8 cellular contexts compared by ENCODE assay signal in the genomic region with DNA sequence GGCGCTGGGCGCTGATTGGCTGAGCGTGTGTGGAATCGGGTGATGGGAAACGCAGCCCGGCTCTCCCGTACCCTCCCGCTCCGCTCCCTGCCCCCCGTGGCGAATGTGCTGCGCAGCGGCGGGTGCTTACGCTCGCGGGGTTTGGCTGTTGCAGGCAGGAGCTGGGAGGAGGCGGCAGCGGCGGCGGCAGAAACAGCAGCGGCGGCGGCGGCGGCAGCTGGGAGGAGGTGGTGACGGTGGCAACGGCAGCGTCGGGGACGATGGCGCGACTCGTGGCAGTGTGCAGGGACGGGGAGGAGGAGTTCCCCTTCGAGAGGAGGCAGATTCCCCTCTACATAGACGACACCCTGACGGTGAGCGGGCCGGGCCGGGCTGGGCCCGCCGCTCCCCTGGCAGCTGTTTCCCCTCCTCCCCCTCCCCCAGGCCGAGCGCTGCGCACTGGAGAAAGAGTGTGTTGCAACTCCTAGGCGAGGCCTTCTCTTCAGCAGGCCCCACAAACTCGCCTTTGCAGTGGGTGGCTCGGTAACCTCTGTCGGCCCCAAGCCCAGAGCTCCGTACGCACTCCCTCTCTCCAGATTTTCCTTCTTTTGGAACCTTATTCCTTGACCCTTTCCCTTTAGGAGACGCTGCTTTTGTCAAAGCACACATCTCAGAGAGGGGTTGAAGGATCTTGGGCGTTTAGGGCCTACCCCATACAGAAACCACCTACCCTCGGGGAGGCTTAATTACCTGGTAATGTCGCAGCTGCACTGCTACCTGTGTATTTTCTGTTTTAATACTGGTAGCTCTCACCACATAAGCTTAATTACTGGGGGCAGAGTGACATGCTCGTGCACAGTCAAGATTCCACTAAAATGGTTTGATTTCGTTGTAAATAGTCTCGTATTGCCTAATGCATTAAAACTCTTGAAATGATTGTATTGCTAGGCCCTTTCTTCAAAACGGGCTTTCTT. TPM values are rescaled to one million over a fixed set of nuclear protein-coding genes. Genes with fewer than 3 reads are reported as not detected.
DNase-seq lines count a peak whose midpoint lies in the region; ATAC-seq and TF ChIP-seq lines count a peak whose summit lies in the region.

No MANE protein-coding gene starts in this region.

- POLR2A ChIA-PET in activated CD4-positive, alpha-beta memory T cell treated with anti-CD3 and anti-CD28 coated beads, Interleukin-2, amount 10 ng/mL, durations not matched to agents 7 days and 5 days (lab: Charles Lee) = interaction anchor here (0.6 to 5.6 kb wide), 26 partner anchors 10 to 1172 kb away, joined by 3 to 160 read pairs (median 5); a partner anchor contains a TSS

- peak in 31 of 56 donors; percentile 10 to 51 (median 27) for TF ChIP-seq CTCF in dorsolateral prefrontal cortex (IDR thresholded peaks at IDR 0.05 in 54 of 56, conservative IDR thresholded peaks at IDR 0.05 in 2 of 56; ENCODE audit: low read depth in 1 of 56, partially characterized antibody in 56 of 56)
- TF ChIP-seq CTCF in lower lobe of right lung (IDR thresholded peaks at IDR 0.05) = no peak

- no peaks in the 10 kb centered on the region for H3K27me3 ChIP-seq in dorsolateral prefrontal cortex
- H3K27me3 ChIP-seq in lower lobe of right lung (ENCODE audit: low read depth) = no peaks in the 10 kb centered on the region

- H3K4me1 Mint-ChIP-seq in activated CD4-positive, alpha-beta memory T cell treated with anti-CD3 and anti-CD28 coated beads, Interleukin-2, amount 10 ng/mL, durations not matched to agents 7 days and 5 days = peaks cover 51% of the 10 kb centered on the region

- no peaks in the 10 kb centered on the region for H3K9me3 Mint-ChIP-seq in activated CD4-positive, alpha-beta memory T cell treated with anti-CD3 and anti-CD28 coated beads, Interleukin-2, amount 10 ng/mL, durations not matched to agents 7 days and 5 days

- H3K4me3 ChIP-seq in dorsolateral prefrontal cortex (peak overlapping the region; percentile 68 to 99 (median 94)), lower lobe of right lung (peak overlapping the region; percentile 91)

- H3K27ac Mint-ChIP-seq in activated CD4-positive, alpha-beta memory T cell treated with anti-CD3 and anti-CD28 coated beads, Interleukin-2, amount 10 ng/mL, durations not matched to agents 7 days and 5 days = peak overlapping the region; percentile 96

- peak; percentile 97 for DNase-seq in CD1c-positive myeloid dendritic cell (ENCODE audit: extremely low spot score)
- peak; percentile 89 for DNase-seq in NCI-H748 treated with DMSO at 0.1 percent for 48 hours (lab: John Stamatoyannopoulos, UW)
- peak; percentile 97 for DNase-seq in activated CD4-positive, alpha-beta memory T cell treated with anti-CD3 and anti-CD28 coated beads, Interleukin-2, amount 10 ng/mL, durations not matched to agents 7 days and 5 days
- peak; percentile 92 to 98 (median 96) for DNase-seq in dorsolateral prefrontal cortex
- DNase-seq in lower lobe of right lung = peak; percentile 97
- peak; percentile 95 for DNase-seq in stimulated activated CD4-positive, alpha-beta T cell treated with anti-CD3 and anti-CD28 coated beads, Interleukin-4, amount 100 ng/mL, for 48 hours (ENCODE audit: low read depth in 2 of 2)

- H3K36me3 ChIP-seq in lower lobe of right lung = no peaks in the 10 kb centered on the region

- H3K27ac ChIP-seq in dorsolateral prefrontal cortex (peak overlapping the region; percentile 70 to 100 (median 99)), lower lobe of right lung (peak overlapping the region; percentile 99)

- H3K4me3 Mint-ChIP-seq in activated CD4-positive, alpha-beta memory T cell treated with anti-CD3 and anti-CD28 coated beads, Interleukin-2, amount 10 ng/mL, durations not matched to agents 7 days and 5 days = peak overlapping the region; percentile 96

- ATAC-seq in GM19397 (IDR thresholded peaks at IDR 0.05; ENCODE audit: unreplicated experiment) (peak; percentile 61), HG03558 (IDR thresholded peaks at IDR 0.05; ENCODE audit: extremely low read depth, unreplicated experiment) (peak; percentile 25), lower lobe of right lung (peak; percentile 94 to 96)

- CTCF ChIA-PET in activated CD4-positive, alpha-beta memory T cell treated with anti-CD3 and anti-CD28 coated beads, Interleukin-2, amount 10 ng/mL, durations not matched to agents 7 days and 5 days (lab: Charles Lee) = interaction anchor here (1.4 to 2.2 kb wide), 4 partner anchors 11 to 58 kb away, joined by 5 to 20 read pairs (median 8); a partner anchor contains a TSS

- peaks cover 59% of the 10 kb centered on the region for H3K4me1 ChIP-seq in lower lobe of right lung

- H3K27me3 Mint-ChIP-seq in activated CD4-positive, alpha-beta memory T cell treated with anti-CD3 and anti-CD28 coated beads, Interleukin-2, amount 10 ng/mL, durations not matched to agents 7 days and 5 days = no peaks in the 10 kb centered on the region

- intact Hi-C loops in dorsolateral prefrontal cortex (cut with DNase I) (loop anchor here (2.0 to 10.0 kb wide), 4 partner anchors 47 to 61 kb away; a partner anchor contains a TSS), lower lobe of right lung (cut with DNase I) (no loop called here)

- H3K9me3 ChIP-seq in lower lobe of right lung = no peaks in the 10 kb centered on the region

- H3K36me3 Mint-ChIP-seq in activated CD4-positive, alpha-beta memory T cell treated with anti-CD3 and anti-CD28 coated beads, Interleukin-2, amount 10 ng/mL, durations not matched to agents 7 days and 5 days (ENCODE audit: low read depth) = peaks cover 43% of the 10 kb centered on the region

RNA-seq across cellular contexts. Expression of a gene that starts 1.0 kb away (rescaled TPM):
- 100 to 1,000 TPM in 1 of 2 experiments, 10 to 100 TPM in 1; 94.0 to 106 TPM for total RNA-seq in activated CD4-positive, alpha-beta memory T cell treated with anti-CD3 and anti-CD28 coated beads, Interleukin-2, amount 10 ng/mL, durations not matched to agents 7 days and 5 days
- total RNA-seq in dorsolateral prefrontal cortex = 100 to 1,000 TPM in 9 of 120 experiments, 10 to 100 TPM in 111; 67.4 to 110 (median 88.0) TPM
- total RNA-seq in lower lobe of right lung = 74.8 TPM

RNA-seq across cellular contexts. Expression of a gene that starts 11.0 kb away (rescaled TPM):
- total RNA-seq in activated CD4-positive, alpha-beta memory T cell treated with anti-CD3 and anti-CD28 coated beads, Interleukin-2, amount 10 ng/mL, durations not matched to agents 7 days and 5 days = 1 to 10 TPM; 6.4 to 6.9 TPM
- total RNA-seq in dorsolateral prefrontal cortex = 1 to 10 TPM; 1.5 to 8.5 (median 4.2) TPM
- 6.4 TPM for total RNA-seq in lower lobe of right lung

RNA-seq across cellular contexts. Expression of a gene that starts 11.1 kb away (rescaled TPM):
- 10 to 100 TPM; 87.2 to 92.2 TPM for total RNA-seq in activated CD4-positive, alpha-beta memory T cell treated with anti-CD3 and anti-CD28 coated beads, Interleukin-2, amount 10 ng/mL, durations not matched to agents 7 days and 5 days
- 10 to 100 TPM; 24.1 to 75.5 (median 48.2) TPM for total RNA-seq in dorsolateral prefrontal cortex
- 38.9 TPM for total RNA-seq in lower lobe of right lung

RNA-seq across cellular contexts. Expression of a gene that starts 45.9 kb away (rescaled TPM):
- total RNA-seq in activated CD4-positive, alpha-beta memory T cell treated with anti-CD3 and anti-CD28 coated beads, Interleukin-2, amount 10 ng/mL, durations not matched to agents 7 days and 5 days = 1 to 10 TPM; 3.7 to 3.8 TPM
- total RNA-seq in dorsolateral prefrontal cortex (10 to 100 TPM; 12.5 to 49.2 (median 28.7) TPM), lower lobe of right lung (5.9 TPM)

RNA-seq across cellular contexts. Expression of a gene that starts 55.6 kb away (rescaled TPM):
- 1 to 10 TPM; 7.3 to 8.4 TPM for total RNA-seq in activated CD4-positive, alpha-beta memory T cell treated with anti-CD3 and anti-CD28 coated beads, Interleukin-2, amount 10 ng/mL, durations not matched to agents 7 days and 5 days
- total RNA-seq in dorsolateral prefrontal cortex = 10 to 100 TPM in 12 of 120 experiments, 1 to 10 TPM in 108; 4.4 to 12.1 (median 8.0) TPM
- total RNA-seq in lower lobe of right lung = 6.6 TPM

Comparison
In these comparisons a context has a peak if more than half of its experiments do, and no peak if none do; other contexts are left out.
1. Peak in every context shown above with its lines: DNase-seq, ATAC-seq, H3K4me3 ChIP-seq and H3K27ac ChIP-seq.
2. ATAC-seq: peak in every context shown above with its lines; median percentile 95 in lower lobe of right lung; 61 in GM19397; 25 in HG03558.